ENCODE assay signal across 7 cellular contexts in the genomic region with DNA sequence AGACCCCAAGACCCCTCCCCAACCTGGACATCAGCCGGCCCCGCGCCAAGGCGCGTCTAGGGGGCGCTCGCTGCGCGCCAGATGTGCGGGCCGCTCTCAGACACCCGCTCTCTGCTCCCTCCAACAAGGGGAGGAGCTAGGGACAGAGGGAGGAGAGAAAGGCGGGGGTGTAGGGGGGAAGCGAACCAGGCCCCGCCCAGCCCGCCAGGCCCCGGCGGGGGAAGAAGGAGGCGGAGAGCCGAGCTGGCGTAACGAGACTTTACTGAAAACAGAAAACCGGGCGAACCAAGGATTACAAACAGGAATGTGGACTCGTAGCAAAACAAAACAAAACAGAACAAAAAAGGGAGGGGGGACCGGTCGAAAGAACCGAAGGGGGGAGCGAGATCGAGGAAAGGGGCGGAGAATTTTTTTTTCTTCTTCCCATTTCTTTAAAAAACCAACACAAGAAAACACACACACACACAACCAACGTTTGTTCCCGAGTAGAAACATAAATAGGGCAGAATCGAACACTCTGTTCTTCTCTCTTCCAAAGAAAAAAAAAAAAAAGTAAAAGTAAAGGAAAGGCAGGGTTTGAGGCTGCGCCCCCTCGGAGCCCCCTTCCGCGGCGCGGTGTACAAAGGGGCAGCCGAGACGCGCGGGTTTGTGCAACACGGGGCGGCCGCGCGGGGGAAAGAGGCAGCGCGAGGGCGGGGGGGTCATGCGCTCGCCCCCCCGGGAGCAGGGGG. TPM values are rescaled to one million over a fixed set of nuclear protein-coding genes. Genes with fewer than 3 reads are reported as not detected.
DNase-seq lines count a peak whose midpoint lies in the region; ATAC-seq and TF ChIP-seq lines count a peak whose summit lies in the region.

No MANE protein-coding gene starts in this region.

- H4K20me1 ChIP-seq in Karpas-422 (ENCODE audit: insufficient read depth, low read depth, low read length), result peaks cover 19% of the 10 kb centered on the region

- intact Hi-C loops in esophagus squamous epithelium (cut with DNase I), result loop anchor here (2.0 kb wide), 1 partner anchor 43 kb away; a partner anchor contains a TSS

- peak overlapping the region; percentile 81 for H3K9ac ChIP-seq in Karpas-422 (ENCODE audit: low read length)

- peak; percentile 98 for DNase-seq in Karpas-422
- DNase-seq in activated T-helper 1 cell treated with Interleukin-2 at 50 U/mL for 16 hours (ENCODE audit: low read depth), result peak; percentile 87
- DNase-seq in esophagus squamous epithelium (lab: John Stamatoyannopoulos, UW), result peak; percentile 67
- peak; percentile 96 for DNase-seq in myocyte (ENCODE audit: low read depth)
- peak; percentile 86 to 88 for DNase-seq in stimulated activated CD8-positive, alpha-beta memory T cell treated with anti-CD3 and anti-CD28 coated beads, Interleukin-7, amount 100 ng/mL, for 4 hours (ENCODE audit: low read depth in 2 of 2)

- ATAC-seq in GM18505 (IDR thresholded peaks at IDR 0.05; ENCODE audit: unreplicated experiment), result no peak

- peaks cover 7% of the 10 kb centered on the region; the same call in 1 of the 2 replicates for H3K79me2 ChIP-seq in Karpas-422 (ENCODE audit: low read length)

- H3K36me3 ChIP-seq in Karpas-422 (ENCODE audit: insufficient read depth, low read length), result 0 out of 2 replicates have a peak, but pooled peaks cover 3% of the 10 kb centered on the region
- H3K36me3 ChIP-seq in esophagus squamous epithelium, result peaks cover 0 to 28% (median 6%) of the 10 kb centered on the region in 3 donors

- H3K27me3 ChIP-seq in Karpas-422 (ENCODE audit: low read length) (no peaks in the 10 kb centered on the region), esophagus squamous epithelium (no peaks in the 10 kb centered on the region)

- H3K27ac ChIP-seq in Karpas-422 (ENCODE audit: low read length) (peak overlapping the region; percentile 91), esophagus squamous epithelium (peak overlapping the region; percentile 100)

- peak overlapping the region; percentile 97 for H3K4me2 ChIP-seq in Karpas-422 (ENCODE audit: low read depth, low read length, poor library complexity, severe bottlenecking)

- TF ChIP-seq POLR2A in GM18505 (IDR thresholded peaks at IDR 0.05; ENCODE audit: borderline replicate concordance, extremely low read depth, insufficient read depth, insufficient read length) (peak; percentile 34), esophagus squamous epithelium (IDR thresholded peaks at IDR 0.05) (peak in 3 of 4 donors; percentile 73 to 96 (median 89))

- no peaks in the 10 kb centered on the region for H3K9me3 ChIP-seq in Karpas-422 (ENCODE audit: low read length)
- no peaks in the 10 kb centered on the region for H3K9me3 ChIP-seq in esophagus squamous epithelium

- H3K9me2 ChIP-seq in Karpas-422 (replicated peaks; ENCODE audit: insufficient read depth, low read length), result no peaks in the 10 kb centered on the region

- 0 to 1% methylated on average over 40 to 41 of the region's 55 CpGs for WGBS in esophagus squamous epithelium, 2 donors

- TF ChIP-seq CTCF in esophagus squamous epithelium (IDR thresholded peaks at IDR 0.05), result peak; percentile 75 to 95 (median 88)

- H3K4me1 ChIP-seq in Karpas-422 (ENCODE audit: low read length) (peaks cover 29% of the 10 kb centered on the region), esophagus squamous epithelium (peaks cover 28 to 68% (median 45%) of the 10 kb centered on the region in 3 donors)

- no peak overlapping the region for H2AFZ ChIP-seq in Karpas-422 (ENCODE audit: low read length)

- H3K4me3 ChIP-seq in Karpas-422 (ENCODE audit: low read length), result peak overlapping the region; percentile 79
- H3K4me3 ChIP-seq in esophagus squamous epithelium, result peak overlapping the region; percentile 85 to 99 (median 96)

TF ChIP-seq in PFSK-1, 5 proteins besides CTCF, POLR2A, EP300 and RAD21:
- TF ChIP-seq FOXP2 (optimal IDR thresholded peaks at IDR 0.05; ENCODE audit: borderline replicate concordance, extremely low read depth, extremely low read length, insufficient read depth) (peak; percentile 53), POLR2AphosphoS5 (IDR thresholded peaks at IDR 0.05; ENCODE audit: low read depth, low read length) (peak; percentile 68), TAF1 (IDR thresholded peaks at IDR 0.05; ENCODE audit: borderline replicate concordance, insufficient read depth, low read length) (no peak)
- TF ChIP-seq, protein P1, sequence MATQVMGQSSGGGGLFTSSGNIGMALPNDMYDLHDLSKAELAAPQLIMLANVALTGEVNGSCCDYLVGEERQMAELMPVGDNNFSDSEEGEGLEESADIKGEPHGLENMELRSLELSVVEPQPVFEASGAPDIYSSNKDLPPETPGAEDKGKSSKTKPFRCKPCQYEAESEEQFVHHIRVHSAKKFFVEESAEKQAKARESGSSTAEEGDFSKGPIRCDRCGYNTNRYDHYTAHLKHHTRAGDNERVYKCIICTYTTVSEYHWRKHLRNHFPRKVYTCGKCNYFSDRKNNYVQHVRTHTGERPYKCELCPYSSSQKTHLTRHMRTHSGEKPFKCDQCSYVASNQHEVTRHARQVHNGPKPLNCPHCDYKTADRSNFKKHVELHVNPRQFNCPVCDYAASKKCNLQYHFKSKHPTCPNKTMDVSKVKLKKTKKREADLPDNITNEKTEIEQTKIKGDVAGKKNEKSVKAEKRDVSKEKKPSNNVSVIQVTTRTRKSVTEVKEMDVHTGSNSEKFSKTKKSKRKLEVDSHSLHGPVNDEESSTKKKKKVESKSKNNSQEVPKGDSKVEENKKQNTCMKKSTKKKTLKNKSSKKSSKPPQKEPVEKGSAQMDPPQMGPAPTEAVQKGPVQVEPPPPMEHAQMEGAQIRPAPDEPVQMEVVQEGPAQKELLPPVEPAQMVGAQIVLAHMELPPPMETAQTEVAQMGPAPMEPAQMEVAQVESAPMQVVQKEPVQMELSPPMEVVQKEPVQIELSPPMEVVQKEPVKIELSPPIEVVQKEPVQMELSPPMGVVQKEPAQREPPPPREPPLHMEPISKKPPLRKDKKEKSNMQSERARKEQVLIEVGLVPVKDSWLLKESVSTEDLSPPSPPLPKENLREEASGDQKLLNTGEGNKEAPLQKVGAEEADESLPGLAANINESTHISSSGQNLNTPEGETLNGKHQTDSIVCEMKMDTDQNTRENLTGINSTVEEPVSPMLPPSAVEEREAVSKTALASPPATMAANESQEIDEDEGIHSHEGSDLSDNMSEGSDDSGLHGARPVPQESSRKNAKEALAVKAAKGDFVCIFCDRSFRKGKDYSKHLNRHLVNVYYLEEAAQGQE (IDR thresholded peaks at IDR 0.05; ENCODE audit: insufficient read depth in 1 of 2, low read depth in 2 of 2, low read length in 2 of 2), result 0 out of 4 replicates have a peak, but pooled peaks of 1 of the 2 experiments have one; percentile 37
TF ChIP-seq in PFSK-1: peak in this region for 3.

RNA-seq across cellular contexts. Expression of a gene that starts 1.7 kb away (rescaled TPM):
- total RNA-seq in Karpas-422 (2014; rRNA removed; shearing (Covaris generic); ENCODE audit: low replicate concordance), result 69.5 and 274 TPM in 2 replicates
- polyA plus RNA-seq in PFSK-1 (2012; ENCODE audit: insufficient read length, low read depth), result 185 TPM
- 100 to 1,000 TPM in 3 of 4 donors, 10 to 100 TPM in 1; 71.7 to 192 (median 166) TPM for total RNA-seq in esophagus squamous epithelium
- 244 and 299 TPM in 2 replicates for total RNA-seq in myocyte
- polyA plus RNA-seq in myocyte (2012), result 75.8 TPM

RNA-seq across cellular contexts. Expression of a gene that starts 5.4 kb away (rescaled TPM):
- 0.37 and 0.87 TPM in 2 replicates for total RNA-seq in Karpas-422 (2014; rRNA removed; shearing (Covaris generic); ENCODE audit: low replicate concordance)
- polyA plus RNA-seq in PFSK-1 (2012; ENCODE audit: insufficient read length, low read depth), result 0.40 TPM
- total RNA-seq in esophagus squamous epithelium (1 to 10 TPM in 2 of 4 donors, under 1 TPM in 2; 0.23 to 3.1 (median 0.96) TPM), myocyte (1.1 and 1.2 TPM in 2 replicates)
- polyA plus RNA-seq in myocyte (2012), result 0.69 TPM

RNA-seq across cellular contexts. Expression of a gene that starts 43.2 kb away (rescaled TPM):
- 198 and 359 TPM in 2 replicates for total RNA-seq in Karpas-422 (2014; rRNA removed; shearing (Covaris generic); ENCODE audit: low replicate concordance)
- polyA plus RNA-seq in PFSK-1 (2012; ENCODE audit: insufficient read length, low read depth), result 257 TPM
- total RNA-seq in esophagus squamous epithelium, result 100 to 1,000 TPM in 3 of 4 donors, 10 to 100 TPM in 1; 97.3 to 228 (median 137) TPM
- 290 and 353 TPM in 2 replicates for total RNA-seq in myocyte
- polyA plus RNA-seq in myocyte (2012), result 213 TPM

RNA-seq across cellular contexts. Expression of a gene that starts 53.4 kb away (rescaled TPM):
- not detected in 2 replicates for total RNA-seq in Karpas-422 (2014; rRNA removed; shearing (Covaris generic); ENCODE audit: low replicate concordance)
- 1.1 TPM for polyA plus RNA-seq in PFSK-1 (2012; ENCODE audit: insufficient read length, low read depth)
- total RNA-seq in esophagus squamous epithelium, result under 1 TPM in 1 of 4 donors, not detected in 3; 0.76 TPM
- total RNA-seq in myocyte, result 1.7 TPM in 1 of 2 replicates, not detected in the other
- polyA plus RNA-seq in myocyte (2012), result 0.20 TPM
